In the genomic region with DNA sequence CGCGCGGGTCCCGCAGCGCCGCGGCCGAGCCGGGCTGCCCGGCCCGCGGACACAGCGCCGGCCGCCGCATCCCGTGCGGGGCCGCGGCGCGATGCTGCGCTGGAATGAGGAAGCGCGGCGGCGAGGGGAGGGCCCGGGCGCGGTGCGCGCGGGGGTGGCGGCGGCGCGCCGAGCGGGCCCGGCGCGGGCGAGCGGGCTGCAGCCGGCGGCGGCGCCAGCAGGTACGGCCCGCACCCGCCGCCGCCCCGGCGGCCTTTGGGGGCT, we compare ENCODE assay signal across 8 cellular contexts. TPM values are rescaled to one million over a fixed set of nuclear protein-coding genes. Genes with fewer than 3 reads are reported as not detected.
A peak's percentile ranks its signal among the peaks of the same experiment; 100 is the strongest.
DNase-seq lines count a peak whose midpoint lies in the region; ATAC-seq lines count a peak whose summit lies in the region.

No MANE protein-coding gene starts in this region.

- peak overlapping the region; percentile 44 for H3K18ac ChIP-seq in mesendoderm (ENCODE audit: low read length)

- no peak overlapping the region for H4K5ac ChIP-seq in mesendoderm (ENCODE audit: low read length)

- DNase-seq in activated CD4-positive, alpha-beta T cell treated with anti-CD3 and anti-CD28 coated beads, Interleukin-2, amount 10 ng/mL, durations not matched to agents 7 days and 5 days, result peak; percentile 23
- DNase-seq in activated CD4-positive, alpha-beta T cell treated with anti-CD3 and anti-CD28 coated beads, Interleukin-2, amount 50 U/mL, for 48 hours, result no peak
- DNase-seq in adipocyte (ENCODE audit: low read depth) (peak; percentile 17), mesendoderm (peak; percentile 2), AG08396 (ENCODE audit: low spot score) (no peak), T-helper 1 cell (no peak), glomerular visceral epithelial cell (ENCODE audit: extremely low spot score) (no peak)

- no peaks in the 10 kb centered on the region for H3K9me3 Mint-ChIP-seq in activated CD4-positive, alpha-beta T cell treated with anti-CD3 and anti-CD28 coated beads, Interleukin-2, amount 10 ng/mL, durations not matched to agents 7 days and 5 days

- H3K36me3 Mint-ChIP-seq in activated CD4-positive, alpha-beta T cell treated with anti-CD3 and anti-CD28 coated beads, Interleukin-2, amount 10 ng/mL, durations not matched to agents 7 days and 5 days (ENCODE audit: low read depth), result peaks cover 38% of the 10 kb centered on the region

- no peaks in the 10 kb centered on the region for H3K27me3 Mint-ChIP-seq in activated CD4-positive, alpha-beta T cell treated with anti-CD3 and anti-CD28 coated beads, Interleukin-2, amount 10 ng/mL, durations not matched to agents 7 days and 5 days

- no peak overlapping the region for H2BK5ac ChIP-seq in mesendoderm (ENCODE audit: low read length)

- no peak overlapping the region for H3K4me3 Mint-ChIP-seq in activated CD4-positive, alpha-beta T cell treated with anti-CD3 and anti-CD28 coated beads, Interleukin-2, amount 10 ng/mL, durations not matched to agents 7 days and 5 days

- peak; percentile 18 for ATAC-seq in HG03039 (IDR thresholded peaks at IDR 0.05; ENCODE audit: unreplicated experiment)

- CTCF ChIA-PET in activated CD4-positive, alpha-beta T cell treated with anti-CD3 and anti-CD28 coated beads, Interleukin-2, amount 10 ng/mL, durations not matched to agents 7 days and 5 days (lab: Charles Lee), result interaction anchor here (1.4 to 19.7 kb wide), 3 partner anchors 30 to 95 kb away, joined by 3 to 200 read pairs (median 5); no protein-coding TSS in a partner anchor

- no peaks in the 10 kb centered on the region for H3K79me2 ChIP-seq in mesendoderm (ENCODE audit: control insufficient read depth, insufficient read depth, low read length)

- H3K27me3 ChIP-seq in adipocyte (replicated peaks; ENCODE audit: control insufficient read depth, insufficient read depth, low read length) (peaks cover 51% of the 10 kb centered on the region), mesendoderm (ENCODE audit: insufficient read depth, low read length, poor library complexity) (peaks cover 13% of the 10 kb centered on the region)

- H3K56ac ChIP-seq in mesendoderm (ENCODE audit: low read length), result peak overlapping the region; percentile 83

- H3K4me1 Mint-ChIP-seq in activated CD4-positive, alpha-beta T cell treated with anti-CD3 and anti-CD28 coated beads, Interleukin-2, amount 10 ng/mL, durations not matched to agents 7 days and 5 days, result peaks cover 37% of the 10 kb centered on the region

- peak overlapping the region; percentile 41 for H3K4me3 ChIP-seq in adipocyte (ENCODE audit: low read length)
- H3K4me3 ChIP-seq in mesendoderm (ENCODE audit: low read length), result peak overlapping the region; percentile 47

- no peak overlapping the region for H2AK5ac ChIP-seq in mesendoderm (ENCODE audit: low read length)

- H3K9ac ChIP-seq in adipocyte (ENCODE audit: low read length), result no peak overlapping the region
- H3K9ac ChIP-seq in mesendoderm (ENCODE audit: low read length), result peak overlapping the region; percentile 27

- no peak overlapping the region for H2BK15ac ChIP-seq in mesendoderm (replicated peaks; ENCODE audit: low read depth)

- no CpG with 5 or more reads among the region's 55 CpGs for WGBS in mesendoderm (ENCODE audit: extremely low coverage, insufficient coverage, low lambda C conversion rate)

- H3K4me1 ChIP-seq in adipocyte (ENCODE audit: control insufficient read depth, insufficient read depth, low read length) (no peaks in the 10 kb centered on the region), mesendoderm (ENCODE audit: control insufficient read depth, low read depth, low read length) (no peaks in the 10 kb centered on the region)

- H3K4ac ChIP-seq in mesendoderm (ENCODE audit: low read depth, low read length), result no peak overlapping the region

- peak overlapping the region; percentile 78 for H3K4me2 ChIP-seq in mesendoderm (ENCODE audit: low read length)

- H3K36me3 ChIP-seq in adipocyte (ENCODE audit: control insufficient read depth, insufficient read depth, low read length, severe bottlenecking) (no peaks in the 10 kb centered on the region), mesendoderm (ENCODE audit: control insufficient read depth, insufficient read depth, low read length) (no peaks in the 10 kb centered on the region)

- no peak overlapping the region for H3K27ac ChIP-seq in mesendoderm (ENCODE audit: low read depth, low read length)

- no peak overlapping the region for H3K23ac ChIP-seq in mesendoderm (ENCODE audit: low read length)

- no peak overlapping the region for H4K8ac ChIP-seq in mesendoderm (ENCODE audit: low read depth, low read length)

- H3K79me1 ChIP-seq in mesendoderm (ENCODE audit: low read length), result no peaks in the 10 kb centered on the region

- H3K27ac Mint-ChIP-seq in activated CD4-positive, alpha-beta T cell treated with anti-CD3 and anti-CD28 coated beads, Interleukin-2, amount 10 ng/mL, durations not matched to agents 7 days and 5 days, result no peak overlapping the region

- no peak overlapping the region for H2BK120ac ChIP-seq in mesendoderm (ENCODE audit: low read depth, low read length)

- no peaks in the 10 kb centered on the region for H3K9me3 ChIP-seq in adipocyte (ENCODE audit: control insufficient read depth, low read length)

- POLR2A ChIA-PET in activated CD4-positive, alpha-beta T cell treated with anti-CD3 and anti-CD28 coated beads, Interleukin-2, amount 10 ng/mL, durations not matched to agents 7 days and 5 days (lab: Charles Lee), result no interaction called here

RNA-seq across cellular contexts. Expression of gene IKZF1, which starts 0.7 kb away (rescaled TPM):
- 100 to 1,000 TPM; 379 to 406 TPM for total RNA-seq in activated CD4-positive, alpha-beta T cell treated with anti-CD3 and anti-CD28 coated beads, Interleukin-2, amount 10 ng/mL, durations not matched to agents 7 days and 5 days
- 0.29 TPM for polyA plus RNA-seq in mesendoderm (2013, experiment 1 of 2)
- polyA plus RNA-seq in mesendoderm (2013, experiment 2 of 2), result 0.31 TPM

Comparison
In these comparisons a context has a peak if more than half of its experiments do, and no peak if none do; other contexts are left out.
1. DNase-seq: peak in activated CD4-positive, alpha-beta T cell treated with anti-CD3 and anti-CD28 coated beads, Interleukin-2, amount 10 ng/mL, durations not matched to agents 7 days and 5 days (single experiment), adipocyte (single experiment) and mesendoderm (single experiment); none in activated CD4-positive, alpha-beta T cell treated with anti-CD3 and anti-CD28 coated beads, Interleukin-2, amount 50 U/mL, for 48 hours (0 of 2), AG08396 (single experiment), T-helper 1 cell (0 of 5) and glomerular visceral epithelial cell (single experiment).